ENCODE assay signal across 17 cellular contexts in genomic region chr9:91785403-91785917, GRCh38.
A peak's percentile ranks its signal among the peaks of the same experiment; 100 is the strongest.
DNase-seq lines count a peak whose midpoint lies in the region; ATAC-seq, FAIRE-seq and TF ChIP-seq lines count a peak whose summit lies in the region.
"Had no signal": no experiment of that assay in that cellular context is flagged by ENCODE, and none has a peak within 500 bp of the region (broad histone marks: within the 10 kb centered on the region; RNA-seq: fewer than 3 reads in every experiment).

No MANE protein-coding gene starts in this region.

- H3K27ac ChIP-seq in GM23248 (no peak overlapping the region), aorta (ENCODE audit: low read depth in 1 of 2, low read length in 2 of 2) (no peak overlapping the region), colonic mucosa (no peak overlapping the region), vagina (no peak overlapping the region)

- peaks cover 1% of the 10 kb centered on the region; the same call in 1 of the 2 replicates for H3F3A ChIP-seq in GM23248 (ENCODE audit: insufficient read depth)

- ATAC-seq in omental fat pad (ENCODE audit: low FRiP score) (no peak), aorta (ENCODE audit: low FRiP score) (peak; percentile 26)

- TF ChIP-seq POLR2A in erythroblast (IDR thresholded peaks at IDR 0.05; ENCODE audit: low read length): no peak
- no peak for TF ChIP-seq POLR2A in vagina (IDR thresholded peaks at IDR 0.05)
- TF ChIP-seq POLR2A in H54 (IDR thresholded peaks at IDR 0.05; ENCODE audit: low read depth, low read length): no peak

- H3K36me3 ChIP-seq in GM23248 (ENCODE audit: low read depth) (no peaks in the 10 kb centered on the region), aorta (ENCODE audit: control insufficient read depth in 1 of 2, insufficient read depth in 2 of 2, low read length in 1 of 2) (no peaks in the 10 kb centered on the region), colonic mucosa (no peaks in the 10 kb centered on the region), vagina (no peaks in the 10 kb centered on the region)
- H3K36me3 ChIP-seq: BE2C had no signal

- H4K20me1 ChIP-seq in GM23248 (ENCODE audit: insufficient read depth): no peaks in the 10 kb centered on the region

- no peak overlapping the region for H3K4me3 ChIP-seq in GM23248
- no peak overlapping the region for H3K4me3 ChIP-seq in aorta (ENCODE audit: low read length in 2 of 2)
- H3K4me3 ChIP-seq in colonic mucosa: no peak overlapping the region
- no peak overlapping the region for H3K4me3 ChIP-seq in vagina

- no peaks in the 10 kb centered on the region for H3K27me3 ChIP-seq in GM23248 (replicated peaks; ENCODE audit: insufficient read depth)
- H3K27me3 ChIP-seq in aorta (ENCODE audit: control insufficient read depth in 1 of 2, insufficient read depth in 2 of 2, low read length in 1 of 2): no peaks in the 10 kb centered on the region
- H3K27me3 ChIP-seq in colonic mucosa: no peaks in the 10 kb centered on the region
- no peaks in the 10 kb centered on the region for H3K27me3 ChIP-seq in vagina
- H3K27me3 ChIP-seq: BE2C had no signal

- TF ChIP-seq CTCF in omental fat pad (IDR thresholded peaks at IDR 0.05) (no peak), colonic mucosa (IDR thresholded peaks at IDR 0.05) (no peak), vagina (IDR thresholded peaks at IDR 0.05) (no peak)

- DNase-seq in GM23248: peak; percentile 42
- DNase-seq in erythroblast (lab: John Stamatoyannopoulos, UW): peak; percentile 68 to 82
- peak; percentile 17 for DNase-seq in omental fat pad (ENCODE audit: low spot score)
- no peak for DNase-seq in aorta
- DNase-seq in colonic mucosa: no peak
- no peak for DNase-seq in vagina (ENCODE audit: extremely low spot score in 2 of 2)
- DNase-seq in H54 (ENCODE audit: insufficient read length, low spot score): no peak
- DNase-seq: ACHN; BE2C; CD4-positive, alpha-beta T cell; DMS79 treated with DMSO at 0.1 percent for 48 hours; HFFc6; KG1; NCI-H1417 treated with DMSO at 0.1 percent for 48 hours; NCI-H2081; NCI-H2227 treated with DMSO at 0.1 percent for 48 hours had no signal

- no peak for FAIRE-seq in H54 (lab: Jason Lieb, UNC)
- FAIRE-seq: H1 had no signal

- no peaks in the 10 kb centered on the region for H3K9me2 ChIP-seq in GM23248 (ENCODE audit: insufficient read depth)

- H3K9me3 ChIP-seq in GM23248 (ENCODE audit: low read depth) (no peaks in the 10 kb centered on the region), aorta (ENCODE audit: control insufficient read depth, low read length) (peaks cover 2% of the 10 kb centered on the region), colonic mucosa (no peaks in the 10 kb centered on the region), vagina (no peaks in the 10 kb centered on the region)
- H3K9me3 ChIP-seq: BE2C had no signal

- H2AFZ ChIP-seq in GM23248: no peak overlapping the region

- H3K4me2 ChIP-seq in GM23248 (ENCODE audit: unreplicated experiment): no peak overlapping the region

- in situ Hi-C loops in GM23248 (cut with MboI): no loop called here

- 23 to 24% methylated on average over 3 to 5 of the region's 5 CpGs for WGBS in GM23248 (ENCODE audit: low coverage in 1 of 2, low lambda C conversion rate in 2 of 2, missing lambda C conversion rate in 2 of 2), 2 experiments
- 58 to 60% methylated on average over 5 of the region's 5 CpGs for WGBS in aorta, 2 donors

- peaks cover 5% of the 10 kb centered on the region; the same call in 1 of the 2 replicates for H3K4me1 ChIP-seq in GM23248 (ENCODE audit: insufficient read depth)
- H3K4me1 ChIP-seq in aorta (ENCODE audit: control insufficient read depth in 1 of 2, insufficient read depth in 2 of 2, low read length in 2 of 2): no peaks in the 10 kb centered on the region
- H3K4me1 ChIP-seq in colonic mucosa: no peaks in the 10 kb centered on the region
- peaks cover 6% of the 10 kb centered on the region for H3K4me1 ChIP-seq in vagina
- H3K4me1 ChIP-seq: BE2C had no signal

- no peak overlapping the region for H3K9ac ChIP-seq in GM23248
- H3K9ac ChIP-seq in colonic mucosa (ENCODE audit: low read depth in 2 of 2, low read length in 2 of 2): no peak overlapping the region

- H3K79me2 ChIP-seq in GM23248 (ENCODE audit: insufficient read depth): peaks cover 4% of the 10 kb centered on the region; the same call in 1 of the 2 replicates

- intact Hi-C loops in aorta (cut with DNase I) (no loop called here), colonic mucosa (cut with DNase I) (no loop called here), vagina (cut with DNase I) (no loop called here)

Comparison
In these comparisons a context has a peak if more than half of its experiments do, and no peak if none do; other contexts are left out.
1. DNase-seq: peak in GM23248 (single experiment), erythroblast (2 of 2) and omental fat pad (single experiment); none in aorta (0 of 2), colonic mucosa (single experiment), vagina (0 of 2) and H54 (single experiment).